Comparison of ENCODE assay signal across 1 cellular context in genomic region chr13:72781461-72782439, GRCh38.
TF ChIP-seq lines count a peak whose summit lies in the region.

TSS of gene DIS3 (minus strand) at chr13:72781900. CDS start at chr13:72781832, 68 bp downstream.
TSS of gene PIBF1 (plus strand) at chr13:72782133. CDS start at chr13:72783470, 1,337 bp downstream.

TF ChIP-seq in K562, 482 proteins besides CTCF, POLR2A, EP300 and RAD21 (continued from another document and continues in another):
- TF ChIP-seq PHF21A (IDR thresholded peaks at IDR 0.05; ENCODE audit: borderline replicate concordance, low read depth) (no peak), SNAPC5 (CRISPR knock-in tag; IDR thresholded peaks at IDR 0.05) (no peak), RBBP5 (IDR thresholded peaks at IDR 0.05; ENCODE audit: borderline replicate concordance, insufficient read depth, low read length, poor library complexity, severe bottlenecking) (peak; percentile 73), SRF (CRISPR knock-in tag; IDR thresholded peaks at IDR 0.05) (no peak), HMGN3 (IDR thresholded peaks at IDR 0.05; ENCODE audit: borderline replicate concordance, extremely low read depth, insufficient read length, low read depth, low read length) (peak; percentile 31), ZNF174 (CRISPR knock-in tag; IDR thresholded peaks at IDR 0.05) (no peak), ELF4 (CRISPR knock-in tag; IDR thresholded peaks at IDR 0.05) (no peak), DDX20 (tag; IDR thresholded peaks at IDR 0.05; ENCODE audit: low read depth) (no peak), CHD2 (IDR thresholded peaks at IDR 0.05; ENCODE audit: low read depth, low read length) (peak; percentile 90), CBFA2T3 (IDR thresholded peaks at IDR 0.05) (no peak), ZFP91 (CRISPR knock-in tag; IDR thresholded peaks at IDR 0.05) (no peak), RFX7 (CRISPR knock-in tag; IDR thresholded peaks at IDR 0.05) (no peak), PYGO2 (tag; IDR thresholded peaks at IDR 0.05) (no peak), CHCHD3 (CRISPR knock-in tag; IDR thresholded peaks at IDR 0.05) (no peak), ZNF449 (CRISPR knock-in tag; IDR thresholded peaks at IDR 0.05) (no peak), KLF1 (tag; IDR thresholded peaks at IDR 0.05) (no peak), KLF6 (CRISPR knock-in tag; IDR thresholded peaks at IDR 0.05; ENCODE audit: borderline replicate concordance) (no peak), ZNF609 (CRISPR knock-in tag; IDR thresholded peaks at IDR 0.05; ENCODE audit: borderline replicate concordance) (no peak), BMI1 (IDR thresholded peaks at IDR 0.05; ENCODE audit: low read length) (peak; percentile 64; the same call in 1 of the 2 replicates), RBM34 (IDR thresholded peaks at IDR 0.05; ENCODE audit: borderline replicate concordance, insufficient read depth, low read length) (no peak), ATF4 (CRISPR knock-in tag; IDR thresholded peaks at IDR 0.05) (no peak), POLR2AphosphoS2 (IDR thresholded peaks at IDR 0.05; ENCODE audit: low read length) (no peak), ZBTB9 (CRISPR knock-in tag; IDR thresholded peaks at IDR 0.05) (no peak), PHF20 (IDR thresholded peaks at IDR 0.05; ENCODE audit: partially characterized antibody) (peak; percentile 53), ZNF324 (CRISPR knock-in tag; IDR thresholded peaks at IDR 0.05) (no peak), MEF2A (IDR thresholded peaks at IDR 0.05; ENCODE audit: control insufficient read depth, low read depth, low read length) (no peak), SIRT6 (IDR thresholded peaks at IDR 0.05; ENCODE audit: low read depth, low read length) (no peak), TBP (optimal IDR thresholded peaks at IDR 0.05; ENCODE audit: low read depth, low read length) (peak; percentile 81), GABPA (tag; conservative IDR thresholded peaks at IDR 0.05; ENCODE audit: low read depth) (peak; percentile 95), SIN3B (IDR thresholded peaks at IDR 0.05; ENCODE audit: low read depth) (no peak), HNRNPUL1 (IDR thresholded peaks at IDR 0.05; ENCODE audit: low read length) (no peak), RNF219 (CRISPR knock-in tag; IDR thresholded peaks at IDR 0.05) (no peak), NR1H2 (CRISPR knock-in tag; IDR thresholded peaks at IDR 0.05) (no peak), NBN (IDR thresholded peaks at IDR 0.05; ENCODE audit: low read depth) (no peak), ETV1 (tag; conservative IDR thresholded peaks at IDR 0.05; ENCODE audit: low read depth) (peak; percentile 78), SREBF2 (CRISPR knock-in tag; IDR thresholded peaks at IDR 0.05) (no peak), ZNF239 (CRISPR knock-in tag; IDR thresholded peaks at IDR 0.05) (no peak), ZFP30 (CRISPR knock-in tag; IDR thresholded peaks at IDR 0.05; ENCODE audit: borderline replicate concordance) (no peak), EHMT2 (IDR thresholded peaks at IDR 0.05) (no peak), JUNB (CRISPR knock-in tag; conservative IDR thresholded peaks at IDR 0.05) (no peak), ZNF407 (IDR thresholded peaks at IDR 0.05; ENCODE audit: low read depth) (no peak), FOXJ2 (tag; IDR thresholded peaks at IDR 0.05) (peak; percentile 70; the same call in 1 of the 2 replicates)
